ENCODE assay signal across 1 cellular context in the genomic region with DNA sequence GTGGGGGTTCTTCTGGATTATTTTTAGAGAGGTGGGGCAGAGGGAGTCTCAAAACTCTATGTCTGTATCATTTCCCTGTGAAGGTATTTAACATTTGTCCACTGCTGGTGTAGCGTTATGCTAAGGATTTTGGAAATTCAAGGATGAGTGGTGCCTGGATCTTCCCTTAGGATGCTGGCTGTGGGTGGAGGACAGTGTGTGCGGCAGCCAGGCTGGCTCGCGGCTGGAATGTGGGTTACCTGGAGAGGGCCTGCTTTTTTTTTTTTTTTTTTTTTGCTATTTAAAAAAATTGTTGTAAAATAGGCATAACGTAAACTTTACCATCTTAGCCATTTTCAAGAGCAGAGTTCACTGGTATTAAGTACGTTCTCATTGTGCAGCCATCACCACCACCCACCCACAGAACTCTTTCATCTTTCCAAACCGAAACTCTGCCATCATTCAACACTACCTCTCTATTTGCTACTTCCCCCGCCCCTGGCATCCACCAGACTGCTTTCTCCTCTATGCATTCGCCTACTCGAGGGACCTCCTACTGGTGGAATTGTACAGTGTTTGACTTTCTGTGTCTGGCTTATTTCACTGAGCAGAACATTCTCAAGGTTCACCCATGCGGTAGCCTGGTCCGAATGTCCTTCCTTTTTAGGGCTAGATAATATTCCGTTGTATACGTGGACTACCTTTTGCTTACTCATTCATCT.
TF ChIP-seq lines count a peak whose summit lies in the region.

No MANE protein-coding gene starts in this region.

TF ChIP-seq in GM23338, 12 proteins besides CTCF, POLR2A, EP300 and RAD21 (continued from another document):
- TF ChIP-seq, protein P1, sequence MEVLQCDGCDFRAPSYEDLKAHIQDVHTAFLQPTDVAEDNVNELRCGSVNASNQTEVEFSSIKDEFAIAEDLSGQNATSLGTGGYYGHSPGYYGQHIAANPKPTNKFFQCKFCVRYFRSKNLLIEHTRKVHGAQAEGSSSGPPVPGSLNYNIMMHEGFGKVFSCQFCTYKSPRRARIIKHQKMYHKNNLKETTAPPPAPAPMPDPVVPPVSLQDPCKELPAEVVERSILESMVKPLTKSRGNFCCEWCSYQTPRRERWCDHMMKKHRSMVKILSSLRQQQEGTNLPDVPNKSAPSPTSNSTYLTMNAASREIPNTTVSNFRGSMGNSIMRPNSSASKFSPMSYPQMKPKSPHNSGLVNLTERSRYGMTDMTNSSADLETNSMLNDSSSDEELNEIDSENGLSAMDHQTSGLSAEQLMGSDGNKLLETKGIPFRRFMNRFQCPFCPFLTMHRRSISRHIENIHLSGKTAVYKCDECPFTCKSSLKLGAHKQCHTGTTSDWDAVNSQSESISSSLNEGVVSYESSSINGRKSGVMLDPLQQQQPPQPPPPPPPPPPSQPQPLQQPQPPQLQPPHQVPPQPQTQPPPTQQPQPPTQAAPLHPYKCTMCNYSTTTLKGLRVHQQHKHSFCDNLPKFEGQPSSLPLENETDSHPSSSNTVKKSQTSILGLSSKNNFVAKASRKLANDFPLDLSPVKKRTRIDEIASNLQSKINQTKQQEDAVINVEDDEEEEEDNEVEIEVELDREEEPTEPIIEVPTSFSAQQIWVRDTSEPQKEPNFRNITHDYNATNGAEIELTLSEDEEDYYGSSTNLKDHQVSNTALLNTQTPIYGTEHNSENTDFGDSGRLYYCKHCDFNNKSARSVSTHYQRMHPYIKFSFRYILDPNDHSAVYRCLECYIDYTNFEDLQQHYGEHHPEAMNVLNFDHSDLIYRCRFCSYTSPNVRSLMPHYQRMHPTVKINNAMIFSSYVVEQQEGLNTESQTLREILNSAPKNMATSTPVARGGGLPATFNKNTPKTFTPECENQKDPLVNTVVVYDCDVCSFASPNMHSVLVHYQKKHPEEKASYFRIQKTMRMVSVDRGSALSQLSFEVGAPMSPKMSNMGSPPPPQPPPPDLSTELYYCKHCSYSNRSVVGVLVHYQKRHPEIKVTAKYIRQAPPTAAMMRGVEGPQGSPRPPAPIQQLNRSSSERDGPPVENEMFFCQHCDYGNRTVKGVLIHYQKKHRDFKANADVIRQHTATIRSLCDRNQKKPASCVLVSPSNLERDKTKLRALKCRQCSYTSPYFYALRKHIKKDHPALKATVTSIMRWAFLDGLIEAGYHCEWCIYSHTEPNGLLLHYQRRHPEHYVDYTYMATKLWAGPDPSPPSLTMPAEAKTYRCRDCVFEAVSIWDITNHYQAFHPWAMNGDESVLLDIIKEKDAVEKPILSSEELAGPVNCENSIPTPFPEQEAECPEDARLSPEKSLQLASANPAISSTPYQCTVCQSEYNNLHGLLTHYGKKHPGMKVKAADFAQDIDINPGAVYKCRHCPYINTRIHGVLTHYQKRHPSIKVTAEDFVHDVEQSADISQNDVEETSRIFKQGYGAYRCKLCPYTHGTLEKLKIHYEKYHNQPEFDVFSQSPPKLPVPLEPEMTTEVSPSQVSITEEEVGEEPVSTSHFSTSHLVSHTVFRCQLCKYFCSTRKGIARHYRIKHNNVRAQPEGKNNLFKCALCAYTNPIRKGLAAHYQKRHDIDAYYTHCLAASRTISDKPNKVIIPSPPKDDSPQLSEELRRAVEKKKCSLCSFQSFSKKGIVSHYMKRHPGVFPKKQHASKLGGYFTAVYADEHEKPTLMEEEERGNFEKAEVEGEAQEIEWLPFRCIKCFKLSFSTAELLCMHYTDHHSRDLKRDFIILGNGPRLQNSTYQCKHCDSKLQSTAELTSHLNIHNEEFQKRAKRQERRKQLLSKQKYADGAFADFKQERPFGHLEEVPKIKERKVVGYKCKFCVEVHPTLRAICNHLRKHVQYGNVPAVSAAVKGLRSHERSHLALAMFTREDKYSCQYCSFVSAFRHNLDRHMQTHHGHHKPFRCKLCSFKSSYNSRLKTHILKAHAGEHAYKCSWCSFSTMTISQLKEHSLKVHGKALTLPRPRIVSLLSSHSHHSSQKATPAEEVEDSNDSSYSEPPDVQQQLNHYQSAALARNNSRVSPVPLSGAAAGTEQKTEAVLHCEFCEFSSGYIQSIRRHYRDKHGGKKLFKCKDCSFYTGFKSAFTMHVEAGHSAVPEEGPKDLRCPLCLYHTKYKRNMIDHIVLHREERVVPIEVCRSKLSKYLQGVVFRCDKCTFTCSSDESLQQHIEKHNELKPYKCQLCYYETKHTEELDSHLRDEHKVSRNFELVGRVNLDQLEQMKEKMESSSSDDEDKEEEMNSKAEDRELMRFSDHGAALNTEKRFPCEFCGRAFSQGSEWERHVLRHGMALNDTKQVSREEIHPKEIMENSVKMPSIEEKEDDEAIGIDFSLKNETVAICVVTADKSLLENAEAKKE (CRISPR knock-in tag; IDR thresholded peaks at IDR 0.05) = no peak
- TF ChIP-seq NANOG (IDR thresholded peaks at IDR 0.05; ENCODE audit: borderline replicate concordance) (no peak), EZH2 (IDR thresholded peaks at IDR 0.05; ENCODE audit: low read depth, unreplicated experiment) (no peak), CREB1 (CRISPR knock-in tag; IDR thresholded peaks at IDR 0.05; ENCODE audit: low read depth) (no peak), ZNF331 (CRISPR knock-in tag; IDR thresholded peaks at IDR 0.05; ENCODE audit: low read depth) (no peak), ZNF114 (CRISPR knock-in tag; IDR thresholded peaks at IDR 0.05) (no peak), EZH2phosphoT487 (IDR thresholded peaks at IDR 0.05; ENCODE audit: unreplicated experiment) (no peak)
- TF ChIP-seq, protein P2, sequence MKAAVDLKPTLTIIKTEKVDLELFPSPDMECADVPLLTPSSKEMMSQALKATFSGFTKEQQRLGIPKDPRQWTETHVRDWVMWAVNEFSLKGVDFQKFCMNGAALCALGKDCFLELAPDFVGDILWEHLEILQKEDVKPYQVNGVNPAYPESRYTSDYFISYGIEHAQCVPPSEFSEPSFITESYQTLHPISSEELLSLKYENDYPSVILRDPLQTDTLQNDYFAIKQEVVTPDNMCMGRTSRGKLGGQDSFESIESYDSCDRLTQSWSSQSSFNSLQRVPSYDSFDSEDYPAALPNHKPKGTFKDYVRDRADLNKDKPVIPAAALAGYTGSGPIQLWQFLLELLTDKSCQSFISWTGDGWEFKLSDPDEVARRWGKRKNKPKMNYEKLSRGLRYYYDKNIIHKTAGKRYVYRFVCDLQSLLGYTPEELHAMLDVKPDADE (IDR thresholded peaks at IDR 0.05) = no peak
